ENCODE assay signal across 11 cellular contexts in genomic region chr12:32549675-32550079, GRCh38.
A peak's percentile ranks its signal among the peaks of the same experiment; 100 is the strongest.
DNase-seq lines count a peak whose midpoint lies in the region; ATAC-seq and TF ChIP-seq lines count a peak whose summit lies in the region.
"Had no signal": no experiment of that assay in that cellular context is flagged by ENCODE, and none has a peak within 500 bp of the region (broad histone marks: within the 10 kb centered on the region; RNA-seq: fewer than 3 reads in every experiment).

No MANE protein-coding gene starts in this region.

- H3K27ac ChIP-seq in uterus, result peak overlapping the region; percentile 9 to 51

- no peaks in the 10 kb centered on the region for H3K36me3 ChIP-seq in uterus

- DNase-seq in NCI-H2227 (lab: John Stamatoyannopoulos, UW; ENCODE audit: unreplicated experiment) (peak; percentile 7), NCI-H2227 treated with DMSO at 0.1 percent for 48 hours (lab: John Stamatoyannopoulos, UW) (no peak), fibroblast of villous mesenchyme (ENCODE audit: low read depth) (peak; percentile 55), neural crest cell (ENCODE audit: low read depth, low spot score) (no peak), uterus (no peak), A172 (ENCODE audit: low spot score) (no peak)
- DNase-seq in stimulated activated CD8-positive, alpha-beta memory T cell treated with anti-CD3 and anti-CD28 coated beads, Interleukin-4, amount 100 ng/mL, for 48 hours, result no peak
- DNase-seq: 8988T, left colon had no signal

- peak overlapping the region; percentile 31 for H3K4me3 Mint-ChIP-seq in neural crest cell

- intact Hi-C loops in uterus (cut with DNase I; ENCODE audit: low total_unique reads), result no loop called here

- no peak overlapping the region for H3K4me3 ChIP-seq in fibroblast of villous mesenchyme (ENCODE audit: low read depth, low read length)
- no peak overlapping the region for H3K4me3 ChIP-seq in uterus
- H3K4me3 ChIP-seq: K562 had no signal

- no peaks in the 10 kb centered on the region for H3K27me3 Mint-ChIP-seq in neural crest cell (ENCODE audit: low read depth)

- TF ChIP-seq CTCF in fibroblast of villous mesenchyme (IDR thresholded peaks at IDR 0.05; ENCODE audit: insufficient read depth, low read depth, low read length) (no peak), neural crest cell (conservative IDR thresholded peaks at IDR 0.05) (no peak), uterus (IDR thresholded peaks at IDR 0.05) (no peak)

- H3K27ac Mint-ChIP-seq in neural crest cell (ENCODE audit: unreplicated experiment), result peak overlapping the region; percentile 93

- TF ChIP-seq POLR2A in uterus (IDR thresholded peaks at IDR 0.05), result no peak

- H3K9me3 Mint-ChIP-seq in neural crest cell, result no peaks in the 10 kb centered on the region

- H3K36me3 Mint-ChIP-seq in neural crest cell (ENCODE audit: low read depth), result peaks cover 3% of the 10 kb centered on the region

- ATAC-seq in GM19467 (IDR thresholded peaks at IDR 0.05; ENCODE audit: unreplicated experiment), result no peak
- ATAC-seq: K562, left colon had no signal

- no peaks in the 10 kb centered on the region for H3K27me3 ChIP-seq in uterus

- H3K4me1 Mint-ChIP-seq in neural crest cell, result peaks cover 29% of the 10 kb centered on the region

- H3K9me3 ChIP-seq in uterus, result no peaks in the 10 kb centered on the region

- H3K4me1 ChIP-seq in uterus, result no peaks in the 10 kb centered on the region

Comparison
In these comparisons a context has a peak if more than half of its experiments do, and no peak if none do; other contexts are left out.
1. DNase-seq: peak in NCI-H2227 (single experiment) and fibroblast of villous mesenchyme (single experiment); none in NCI-H2227 treated with DMSO at 0.1 percent for 48 hours (single experiment), neural crest cell (single experiment), uterus (0 of 2), A172 (single experiment) and stimulated activated CD8-positive, alpha-beta memory T cell treated with anti-CD3 and anti-CD28 coated beads, Interleukin-4, amount 100 ng/mL, for 48 hours (single experiment).